8 cellular contexts compared by ENCODE assay signal in genomic region chr5:177299711-177300110, GRCh38. TPM values are rescaled to one million over a fixed set of nuclear protein-coding genes. Genes with fewer than 3 reads are reported as not detected.
DNase-seq lines count a peak whose midpoint lies in the region; ATAC-seq and TF ChIP-seq lines count a peak whose summit lies in the region.

No MANE protein-coding gene starts in this region.

- peaks cover 15% of the 10 kb centered on the region for H3K36me3 ChIP-seq in CD4-positive, alpha-beta memory T cell (ENCODE audit: insufficient read depth, low read length)
- no peaks in the 10 kb centered on the region for H3K36me3 ChIP-seq in MM.1S (replicated peaks; ENCODE audit: insufficient read depth, low read length)
- peaks cover 12 to 13% of the 10 kb centered on the region in 2 donors for H3K36me3 ChIP-seq in duodenal mucosa (ENCODE audit: control insufficient read depth in 1 of 2, insufficient read depth in 2 of 2, low read length in 2 of 2)
- peaks cover 36 to 72% of the 10 kb centered on the region in 2 experiments for H3K36me3 ChIP-seq in mesenchymal stem cell (ENCODE audit: control insufficient read depth in 1 of 2, insufficient read depth in 2 of 2, low read depth in 1 of 2, low read length in 2 of 2)

- peak overlapping the region; percentile 86 to 98 (median 90) for H3K27ac Mint-ChIP-seq in CD4-positive, alpha-beta memory T cell
- H3K27ac Mint-ChIP-seq in progenitor cell of endocrine pancreas, result peak overlapping the region; percentile 56

- no peak overlapping the region for H4K8ac ChIP-seq in mesenchymal stem cell (ENCODE audit: low read length)

- POLR2A ChIA-PET in CD4-positive, alpha-beta memory T cell (lab: Charles Lee; ENCODE audit: partially characterized antibody), result interaction anchor here (5.1 kb wide), 1 partner anchor 11 kb away, joined by 31 read pairs; the partner anchor contains the start of gene MXD3

- H2BK5ac ChIP-seq in mesenchymal stem cell (ENCODE audit: low read depth, low read length, poor library complexity, severe bottlenecking), result no peak overlapping the region

- no peak for DNase-seq in CD4-positive, alpha-beta memory T cell
- DNase-seq in MM.1S (no peak), progenitor cell of endocrine pancreas (ENCODE audit: low spot score, unreplicated experiment) (no peak), mesenchymal stem cell (no peak), epidermal melanocyte (ENCODE audit: insufficient read length, low spot score) (no peak), GM20000 (ENCODE audit: low spot score) (no peak)

- no peak overlapping the region for H3K23ac ChIP-seq in mesenchymal stem cell (ENCODE audit: low read length in 2 of 2)

- H3F3A ChIP-seq in MM.1S (ENCODE audit: insufficient read depth, low read length), result peaks cover 68% of the 10 kb centered on the region

- H3K4ac ChIP-seq in mesenchymal stem cell (ENCODE audit: low read depth in 1 of 2, low read length in 2 of 2), result no peak overlapping the region

- no peaks in the 10 kb centered on the region for H3K27me3 ChIP-seq in CD4-positive, alpha-beta memory T cell (ENCODE audit: insufficient read depth, low read length)
- H3K27me3 ChIP-seq in MM.1S (replicated peaks; ENCODE audit: insufficient read depth, low read length), result no peaks in the 10 kb centered on the region
- no peaks in the 10 kb centered on the region for H3K27me3 ChIP-seq in duodenal mucosa (ENCODE audit: control insufficient read depth in 1 of 2, insufficient read depth in 2 of 2, low read length in 2 of 2)
- H3K27me3 ChIP-seq in mesenchymal stem cell (ENCODE audit: control insufficient read depth in 1 of 2, insufficient read depth in 1 of 2, low read length in 2 of 2), result no peaks in the 10 kb centered on the region

- H3K4me2 ChIP-seq in MM.1S (ENCODE audit: low read depth, low read length), result no peak overlapping the region
- H3K4me2 ChIP-seq in mesenchymal stem cell (ENCODE audit: low read length, poor library complexity, severe bottlenecking), result no peak overlapping the region

- no peaks in the 10 kb centered on the region for H3K27me3 Mint-ChIP-seq in CD4-positive, alpha-beta memory T cell
- H3K27me3 Mint-ChIP-seq in progenitor cell of endocrine pancreas, result no peaks in the 10 kb centered on the region

- no peak overlapping the region for H2BK120ac ChIP-seq in mesenchymal stem cell (ENCODE audit: low read depth, low read length)

- H2BK12ac ChIP-seq in mesenchymal stem cell (ENCODE audit: low read length in 2 of 2), result no peak overlapping the region

- no peak overlapping the region for H3K9ac ChIP-seq in MM.1S (ENCODE audit: low read length)
- no peak overlapping the region for H3K9ac ChIP-seq in duodenal mucosa (ENCODE audit: low read depth in 1 of 2, low read length in 2 of 2)
- no peak overlapping the region for H3K9ac ChIP-seq in mesenchymal stem cell (ENCODE audit: low read length)

- TF ChIP-seq CTCF in MM.1S (IDR thresholded peaks at IDR 0.05; ENCODE audit: low read length) (no peak), progenitor cell of endocrine pancreas (IDR thresholded peaks at IDR 0.05; ENCODE audit: unreplicated experiment) (no peak), GM20000 (IDR thresholded peaks at IDR 0.05; ENCODE audit: extremely low read depth, missing control alignments) (no peak)

- H3K9me3 ChIP-seq in CD4-positive, alpha-beta memory T cell (ENCODE audit: control insufficient read depth in 1 of 2, low read length in 2 of 2), result no peaks in the 10 kb centered on the region
- H3K9me3 ChIP-seq in MM.1S (replicated peaks; ENCODE audit: insufficient read depth, low read length) (no peaks in the 10 kb centered on the region), duodenal mucosa (ENCODE audit: control insufficient read depth in 1 of 2, low read length in 2 of 2) (no peaks in the 10 kb centered on the region), mesenchymal stem cell (ENCODE audit: control insufficient read depth, low read length) (no peaks in the 10 kb centered on the region)

- no peak overlapping the region for H3K4me3 ChIP-seq in CD4-positive, alpha-beta memory T cell (ENCODE audit: low read length in 2 of 2)
- H3K4me3 ChIP-seq in MM.1S (ENCODE audit: low read length) (no peak overlapping the region), duodenal mucosa (ENCODE audit: low read depth in 1 of 2, low read length in 2 of 2) (no peak overlapping the region), mesenchymal stem cell (ENCODE audit: insufficient read depth in 1 of 2, low read depth in 1 of 2, low read length in 2 of 2) (no peak overlapping the region)

- 98% methylated on average over 6 of the region's 9 CpGs for WGBS in mesenchymal stem cell

- no peaks in the 10 kb centered on the region for H4K20me1 ChIP-seq in MM.1S (ENCODE audit: insufficient read depth, low read length)

- H3K4me1 Mint-ChIP-seq in CD4-positive, alpha-beta memory T cell, result peaks cover 51 to 84% (median 68%) of the 10 kb centered on the region in 4 donors
- H3K4me1 Mint-ChIP-seq in progenitor cell of endocrine pancreas (ENCODE audit: low read depth), result peaks cover 22% of the 10 kb centered on the region

- peak overlapping the region in 3 of 8 donors; percentile 23 to 70 (median 36) for H3K4me3 Mint-ChIP-seq in CD4-positive, alpha-beta memory T cell
- H3K4me3 Mint-ChIP-seq in progenitor cell of endocrine pancreas (ENCODE audit: low read depth), result no peak overlapping the region

- H3K14ac ChIP-seq in mesenchymal stem cell (ENCODE audit: low read length in 2 of 2), result no peak overlapping the region

- peaks cover 38% of the 10 kb centered on the region for H3K79me2 ChIP-seq in MM.1S (ENCODE audit: low read length)

- no peak overlapping the region for H2AK5ac ChIP-seq in mesenchymal stem cell (ENCODE audit: low read length, severe bottlenecking)

- H3K36me3 Mint-ChIP-seq in CD4-positive, alpha-beta memory T cell, result peaks cover 19 to 35% of the 10 kb centered on the region in 2 donors
- H3K36me3 Mint-ChIP-seq in progenitor cell of endocrine pancreas (ENCODE audit: insufficient read depth), result peaks cover 6% of the 10 kb centered on the region

- peaks cover 0 to 7% (median 0%) of the 10 kb centered on the region in 8 donors for H3K9me3 Mint-ChIP-seq in CD4-positive, alpha-beta memory T cell
- no peaks in the 10 kb centered on the region for H3K9me3 Mint-ChIP-seq in progenitor cell of endocrine pancreas (ENCODE audit: low read depth)

- CTCF ChIA-PET in CD4-positive, alpha-beta memory T cell (lab: Charles Lee; ENCODE audit: partially characterized antibody), result interaction anchor here (1.1 to 7.9 kb wide), 4 partner anchors 10 to 185 kb away, joined by 4 to 42 read pairs (median 10); no protein-coding TSS in a partner anchor

- H3K4me1 ChIP-seq in CD4-positive, alpha-beta memory T cell (ENCODE audit: insufficient read depth, low read length), result peaks cover 58% of the 10 kb centered on the region
- H3K4me1 ChIP-seq in MM.1S (ENCODE audit: low read length) (peaks cover 62% of the 10 kb centered on the region), duodenal mucosa (ENCODE audit: control insufficient read depth in 1 of 2, insufficient read depth in 2 of 2, low read length in 2 of 2) (peaks cover 53 to 60% of the 10 kb centered on the region in 2 donors), mesenchymal stem cell (ENCODE audit: control insufficient read depth, insufficient read depth, low read depth, low read length) (peaks cover 20% of the 10 kb centered on the region)

- no peak overlapping the region for H3K18ac ChIP-seq in mesenchymal stem cell (ENCODE audit: low read depth in 1 of 2, low read length in 2 of 2)

- H3K9me2 ChIP-seq in MM.1S (replicated peaks; ENCODE audit: insufficient read depth, low read length), result no peaks in the 10 kb centered on the region

- H3K79me1 ChIP-seq in mesenchymal stem cell (replicated peaks; ENCODE audit: low read length, poor library complexity, severe bottlenecking), result peaks cover 32% of the 10 kb centered on the region

- H3K27ac ChIP-seq in CD4-positive, alpha-beta memory T cell (ENCODE audit: low read depth, low read length), result peak overlapping the region; percentile 51
- H3K27ac ChIP-seq in MM.1S (ENCODE audit: low read length) (peak overlapping the region; percentile 93; the same call in 1 of the 2 replicates), duodenal mucosa (ENCODE audit: low read depth, low read length) (peak overlapping the region; percentile 45), mesenchymal stem cell (ENCODE audit: low read length, poor library complexity, severe bottlenecking) (no peak overlapping the region)

- intact Hi-C loops in CD4-positive, alpha-beta memory T cell (cut with micrococcal nuclease), result loop anchor here (5.0 kb wide), 2 partner anchors 63 to 167 kb away; partner anchors contain the start of gene NSD1

- no peak overlapping the region for H4K91ac ChIP-seq in mesenchymal stem cell (ENCODE audit: low read length)

- no peak overlapping the region for H2BK15ac ChIP-seq in mesenchymal stem cell (ENCODE audit: low read depth, poor library complexity, severe bottlenecking)

- ATAC-seq in HG02763 (IDR thresholded peaks at IDR 0.05; ENCODE audit: unreplicated experiment), result no peak

- H2AFZ ChIP-seq in MM.1S (ENCODE audit: low read length), result no peak overlapping the region
- H2AFZ ChIP-seq in mesenchymal stem cell (ENCODE audit: low read depth, low read length), result no peak overlapping the region

RNA-seq across cellular contexts. Expression of gene RAB24, which starts 3.8 kb away (rescaled TPM):
- total RNA-seq in CD4-positive, alpha-beta memory T cell, result 10 to 100 TPM; 19.8 to 20.5 TPM
- polyA plus RNA-seq in CD4-positive, alpha-beta memory T cell, result 10 to 100 TPM; 13.3 to 16.0 TPM
- 26.9 and 30.0 TPM in 2 replicates for total RNA-seq in progenitor cell of endocrine pancreas
- polyA plus RNA-seq in mesenchymal stem cell (2013, experiment 1 of 2), result 30.2 TPM
- 30.8 TPM for polyA plus RNA-seq in mesenchymal stem cell (2013, experiment 2 of 2)

RNA-seq across cellular contexts. Expression of gene PRELID1, which starts 3.9 kb away (rescaled TPM):
- total RNA-seq in CD4-positive, alpha-beta memory T cell, result 10 to 100 TPM; 70.9 to 72.1 TPM
- 100 to 1,000 TPM; 209 to 229 TPM for polyA plus RNA-seq in CD4-positive, alpha-beta memory T cell
- total RNA-seq in progenitor cell of endocrine pancreas, result 94.0 and 114 TPM in 2 replicates
- 170 TPM for polyA plus RNA-seq in mesenchymal stem cell (2013, experiment 1 of 2)
- 176 TPM for polyA plus RNA-seq in mesenchymal stem cell (2013, experiment 2 of 2)

RNA-seq across cellular contexts. Expression of gene MXD3, which starts 12.0 kb away (rescaled TPM):
- 10 to 100 TPM; 17.3 TPM for total RNA-seq in CD4-positive, alpha-beta memory T cell
- 1 to 10 TPM in 1 of 2 donors, under 1 TPM in 1; 0.28 to 1.2 TPM for polyA plus RNA-seq in CD4-positive, alpha-beta memory T cell
- total RNA-seq in progenitor cell of endocrine pancreas, result 20.1 and 20.6 TPM in 2 replicates
- 2.2 TPM for polyA plus RNA-seq in mesenchymal stem cell (2013, experiment 1 of 2)
- polyA plus RNA-seq in mesenchymal stem cell (2013, experiment 2 of 2), result 2.8 TPM

RNA-seq across cellular contexts. Expression of gene LMAN2, which starts 51.8 kb away (rescaled TPM):
- total RNA-seq in CD4-positive, alpha-beta memory T cell, result 100 to 1,000 TPM; 114 to 123 TPM
- 100 to 1,000 TPM; 223 to 322 TPM for polyA plus RNA-seq in CD4-positive, alpha-beta memory T cell
- total RNA-seq in progenitor cell of endocrine pancreas, result 106 and 111 TPM in 2 replicates
- polyA plus RNA-seq in mesenchymal stem cell (2013, experiment 1 of 2), result 296 TPM
- polyA plus RNA-seq in mesenchymal stem cell (2013, experiment 2 of 2), result 279 TPM

RNA-seq across cellular contexts. Expression of gene RGS14, which starts 58.0 kb away (rescaled TPM):
- 100 to 1,000 TPM; 167 to 168 TPM for total RNA-seq in CD4-positive, alpha-beta memory T cell
- 10 to 100 TPM; 62.3 to 96.7 TPM for polyA plus RNA-seq in CD4-positive, alpha-beta memory T cell
- 13.0 and 15.0 TPM in 2 replicates for total RNA-seq in progenitor cell of endocrine pancreas
- 16.7 TPM for polyA plus RNA-seq in mesenchymal stem cell (2013, experiment 1 of 2)
- 15.9 TPM for polyA plus RNA-seq in mesenchymal stem cell (2013, experiment 2 of 2)
